Comparison of ENCODE assay signal across 2 cellular contexts in genomic region chr10:35353399-35353798, GRCh38.
TF ChIP-seq lines count a peak whose summit lies in the region.

No MANE protein-coding gene starts in this region.

TF ChIP-seq in HCT116, 20 proteins besides CTCF, POLR2A, EP300 and RAD21:
- TF ChIP-seq ZFX (IDR thresholded peaks at IDR 0.05) (no peak), EZH2phosphoT487 (IDR thresholded peaks at IDR 0.05; ENCODE audit: borderline replicate concordance) (no peak), REST (IDR thresholded peaks at IDR 0.05; ENCODE audit: low read depth) (no peak), YY1 (IDR thresholded peaks at IDR 0.05; ENCODE audit: extremely low read depth, insufficient replicate concordance, low read depth, low read length) (no peak), EZH2 (IDR thresholded peaks at IDR 0.05) (no peak), CBX3 (IDR thresholded peaks at IDR 0.05; ENCODE audit: low read depth) (no peak), POLR2AphosphoS5 (IDR thresholded peaks at IDR 0.05; ENCODE audit: low read depth, low read length) (no peak), MAX (IDR thresholded peaks at IDR 0.05) (no peak), TCF7L2 (IDR thresholded peaks at IDR 0.05; ENCODE audit: borderline replicate concordance, extremely low read depth, insufficient read depth, insufficient read length) (no peak), ELF1 (IDR thresholded peaks at IDR 0.05; ENCODE audit: borderline replicate concordance, low read depth) (no peak), ZBTB33 (IDR thresholded peaks at IDR 0.05; ENCODE audit: extremely low read depth, insufficient replicate concordance, low read length) (no peak), SIN3A (IDR thresholded peaks at IDR 0.05; ENCODE audit: low read depth) (no peak), SP1 (IDR thresholded peaks at IDR 0.05; ENCODE audit: low read depth) (no peak)

TF ChIP-seq in GM12878, 131 proteins besides CTCF, POLR2A, EP300 and RAD21:
- TF ChIP-seq CBFB (IDR thresholded peaks at IDR 0.05; ENCODE audit: low read depth) (no peak), MTA3 (IDR thresholded peaks at IDR 0.05; ENCODE audit: borderline replicate concordance, low read length) (no peak), PKNOX1 (IDR thresholded peaks at IDR 0.05) (no peak), ZBTB40 (IDR thresholded peaks at IDR 0.05; ENCODE audit: borderline replicate concordance) (no peak), NR2C1 (IDR thresholded peaks at IDR 0.05) (no peak), ZBTB4 (CRISPR knock-in tag; IDR thresholded peaks at IDR 0.05) (no peak), TCF3 (IDR thresholded peaks at IDR 0.05; ENCODE audit: borderline replicate concordance, insufficient read depth, low read depth, low read length) (no peak), EED (IDR thresholded peaks at IDR 0.05; ENCODE audit: low read depth) (no peak), DPF2 (IDR thresholded peaks at IDR 0.05) (no peak), SMAD1 (IDR thresholded peaks at IDR 0.05; ENCODE audit: low read depth, partially characterized antibody) (no peak), STAT3 (IDR thresholded peaks at IDR 0.05; ENCODE audit: low read depth, low read length) (no peak), SREBF2 (IDR thresholded peaks at IDR 0.05; ENCODE audit: low read length) (no peak), ZNF217 (IDR thresholded peaks at IDR 0.05) (no peak), E4F1 (IDR thresholded peaks at IDR 0.05; ENCODE audit: borderline replicate concordance, partially characterized antibody) (no peak), RELB (IDR thresholded peaks at IDR 0.05; ENCODE audit: low read depth) (no peak), CHD2 (IDR thresholded peaks at IDR 0.05; ENCODE audit: borderline replicate concordance, low read depth, low read length) (no peak), GATAD2B (conservative IDR thresholded peaks at IDR 0.05; ENCODE audit: low read depth) (no peak), MYC (IDR thresholded peaks at IDR 0.05; ENCODE audit: insufficient read depth, insufficient read length, insufficient replicate concordance, low read length, severe bottlenecking) (no peak)
